1 cellular context compared by ENCODE assay signal in the genomic region with DNA sequence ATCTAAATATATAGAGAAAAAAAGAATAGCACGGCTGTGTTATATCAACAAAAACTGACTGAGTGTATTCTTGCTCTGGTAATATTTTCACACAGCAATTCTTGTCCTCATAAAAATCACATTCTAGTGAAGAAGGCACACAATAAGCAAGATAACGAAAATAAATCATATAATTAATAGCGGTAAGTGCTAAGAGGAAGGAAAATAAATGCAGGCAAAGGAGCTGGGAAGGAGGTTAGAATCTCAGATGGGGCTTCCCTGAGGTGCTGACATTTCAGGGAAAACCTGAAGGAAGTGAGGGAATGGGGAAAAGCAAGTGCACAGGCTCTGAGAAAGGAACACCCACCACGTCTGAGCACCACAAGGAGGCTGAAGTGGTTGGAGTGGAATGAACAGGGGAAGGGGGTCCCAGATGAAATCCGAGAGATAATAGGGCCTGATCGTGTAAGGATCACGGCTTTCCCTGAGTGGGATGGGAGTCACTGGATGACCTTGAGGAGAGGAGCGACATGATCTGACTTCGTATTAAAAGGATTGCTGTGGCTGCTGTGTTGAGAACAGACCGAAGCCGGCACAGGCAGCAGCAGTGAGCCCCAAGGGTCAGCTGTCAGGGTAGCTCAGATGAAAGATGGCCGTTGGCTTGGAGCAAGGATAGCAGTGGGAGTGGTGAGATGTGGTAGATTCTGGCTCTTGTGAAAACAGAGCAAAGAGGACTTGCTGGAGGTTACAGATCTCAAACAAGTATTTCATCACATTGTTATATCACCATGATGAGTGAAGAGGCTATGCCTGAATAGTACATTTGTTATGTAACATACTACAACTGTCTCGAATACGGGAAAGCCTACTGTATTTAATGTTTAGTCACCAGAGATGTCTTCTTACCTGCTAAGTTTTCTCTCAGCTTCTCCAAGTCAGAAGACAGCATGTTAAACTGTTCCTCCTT.
TF ChIP-seq lines count a peak whose summit lies in the region.

No MANE protein-coding gene starts in this region.

TF ChIP-seq in K562, 482 proteins besides CTCF, POLR2A, EP300 and RAD21 (continued from another document and continues in another):
- TF ChIP-seq, protein P1, sequence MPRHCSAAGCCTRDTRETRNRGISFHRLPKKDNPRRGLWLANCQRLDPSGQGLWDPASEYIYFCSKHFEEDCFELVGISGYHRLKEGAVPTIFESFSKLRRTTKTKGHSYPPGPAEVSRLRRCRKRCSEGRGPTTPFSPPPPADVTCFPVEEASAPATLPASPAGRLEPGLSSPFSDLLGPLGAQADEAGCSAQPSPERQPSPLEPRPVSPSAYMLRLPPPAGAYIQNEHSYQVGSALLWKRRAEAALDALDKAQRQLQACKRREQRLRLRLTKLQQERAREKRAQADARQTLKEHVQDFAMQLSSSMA (CRISPR knock-in tag; IDR thresholded peaks at IDR 0.05): 0 out of 2 replicates have a peak, but pooled peaks have one; percentile 25
- TF ChIP-seq, protein P2, sequence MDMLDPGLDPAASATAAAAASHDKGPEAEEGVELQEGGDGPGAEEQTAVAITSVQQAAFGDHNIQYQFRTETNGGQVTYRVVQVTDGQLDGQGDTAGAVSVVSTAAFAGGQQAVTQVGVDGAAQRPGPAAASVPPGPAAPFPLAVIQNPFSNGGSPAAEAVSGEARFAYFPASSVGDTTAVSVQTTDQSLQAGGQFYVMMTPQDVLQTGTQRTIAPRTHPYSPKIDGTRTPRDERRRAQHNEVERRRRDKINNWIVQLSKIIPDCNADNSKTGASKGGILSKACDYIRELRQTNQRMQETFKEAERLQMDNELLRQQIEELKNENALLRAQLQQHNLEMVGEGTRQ (CRISPR knock-in tag; IDR thresholded peaks at IDR 0.05): no peak
- TF ChIP-seq DMBX1 (CRISPR knock-in tag; IDR thresholded peaks at IDR 0.05; ENCODE audit: borderline replicate concordance) (peak; percentile 79; the same call in 1 of the 2 replicates), E2F3 (CRISPR knock-in tag; IDR thresholded peaks at IDR 0.05) (peak; percentile 49; the same call in 1 of the 2 replicates), NFIX (CRISPR knock-in tag; IDR thresholded peaks at IDR 0.05; ENCODE audit: low read depth) (no peak), ZNF707 (CRISPR knock-in tag; conservative IDR thresholded peaks at IDR 0.05) (no peak), KLF6 (CRISPR knock-in tag; IDR thresholded peaks at IDR 0.05; ENCODE audit: borderline replicate concordance) (peak; percentile 68), RAD51 (IDR thresholded peaks at IDR 0.05; ENCODE audit: borderline replicate concordance, low read depth) (peak; percentile 32; the same call in 1 of the 2 replicates), SETDB1 (IDR thresholded peaks at IDR 0.05; ENCODE audit: low read length) (no peak), ZNF217 (CRISPR knock-in tag; IDR thresholded peaks at IDR 0.05) (no peak), GABPA (tag; conservative IDR thresholded peaks at IDR 0.05; ENCODE audit: low read depth) (0 out of 2 replicates have a peak, but pooled peaks have one; percentile 6), EP400 (IDR thresholded peaks at IDR 0.05) (peak; percentile 76), LEF1 (IDR thresholded peaks at IDR 0.05) (peak; percentile 73; the same call in 1 of the 2 replicates)
- TF ChIP-seq, protein P3, sequence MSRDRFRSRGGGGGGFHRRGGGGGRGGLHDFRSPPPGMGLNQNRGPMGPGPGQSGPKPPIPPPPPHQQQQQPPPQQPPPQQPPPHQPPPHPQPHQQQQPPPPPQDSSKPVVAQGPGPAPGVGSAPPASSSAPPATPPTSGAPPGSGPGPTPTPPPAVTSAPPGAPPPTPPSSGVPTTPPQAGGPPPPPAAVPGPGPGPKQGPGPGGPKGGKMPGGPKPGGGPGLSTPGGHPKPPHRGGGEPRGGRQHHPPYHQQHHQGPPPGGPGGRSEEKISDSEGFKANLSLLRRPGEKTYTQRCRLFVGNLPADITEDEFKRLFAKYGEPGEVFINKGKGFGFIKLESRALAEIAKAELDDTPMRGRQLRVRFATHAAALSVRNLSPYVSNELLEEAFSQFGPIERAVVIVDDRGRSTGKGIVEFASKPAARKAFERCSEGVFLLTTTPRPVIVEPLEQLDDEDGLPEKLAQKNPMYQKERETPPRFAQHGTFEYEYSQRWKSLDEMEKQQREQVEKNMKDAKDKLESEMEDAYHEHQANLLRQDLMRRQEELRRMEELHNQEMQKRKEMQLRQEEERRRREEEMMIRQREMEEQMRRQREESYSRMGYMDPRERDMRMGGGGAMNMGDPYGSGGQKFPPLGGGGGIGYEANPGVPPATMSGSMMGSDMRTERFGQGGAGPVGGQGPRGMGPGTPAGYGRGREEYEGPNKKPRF (IDR thresholded peaks at IDR 0.05; ENCODE audit: low read depth, low read length): no peak
- TF ChIP-seq, protein P4, sequence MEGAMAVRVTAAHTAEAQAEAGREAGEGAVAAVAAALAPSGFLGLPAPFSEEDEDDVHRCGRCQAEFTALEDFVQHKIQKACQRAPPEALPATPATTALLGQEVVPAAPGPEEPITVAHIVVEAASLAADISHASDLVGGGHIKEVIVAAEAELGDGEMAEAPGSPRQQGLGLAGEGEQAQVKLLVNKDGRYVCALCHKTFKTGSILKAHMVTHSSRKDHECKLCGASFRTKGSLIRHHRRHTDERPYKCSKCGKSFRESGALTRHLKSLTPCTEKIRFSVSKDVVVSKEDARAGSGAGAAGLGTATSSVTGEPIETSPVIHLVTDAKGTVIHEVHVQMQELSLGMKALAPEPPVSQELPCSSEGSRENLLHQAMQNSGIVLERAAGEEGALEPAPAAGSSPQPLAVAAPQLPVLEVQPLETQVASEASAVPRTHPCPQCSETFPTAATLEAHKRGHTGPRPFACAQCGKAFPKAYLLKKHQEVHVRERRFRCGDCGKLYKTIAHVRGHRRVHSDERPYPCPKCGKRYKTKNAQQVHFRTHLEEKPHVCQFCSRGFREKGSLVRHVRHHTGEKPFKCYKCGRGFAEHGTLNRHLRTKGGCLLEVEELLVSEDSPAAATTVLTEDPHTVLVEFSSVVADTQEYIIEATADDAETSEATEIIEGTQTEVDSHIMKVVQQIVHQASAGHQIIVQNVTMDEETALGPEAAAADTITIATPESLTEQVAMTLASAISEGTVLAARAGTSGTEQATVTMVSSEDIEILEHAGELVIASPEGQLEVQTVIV (CRISPR knock-in tag; IDR thresholded peaks at IDR 0.05; ENCODE audit: borderline replicate concordance): no peak
- TF ChIP-seq, protein P5, sequence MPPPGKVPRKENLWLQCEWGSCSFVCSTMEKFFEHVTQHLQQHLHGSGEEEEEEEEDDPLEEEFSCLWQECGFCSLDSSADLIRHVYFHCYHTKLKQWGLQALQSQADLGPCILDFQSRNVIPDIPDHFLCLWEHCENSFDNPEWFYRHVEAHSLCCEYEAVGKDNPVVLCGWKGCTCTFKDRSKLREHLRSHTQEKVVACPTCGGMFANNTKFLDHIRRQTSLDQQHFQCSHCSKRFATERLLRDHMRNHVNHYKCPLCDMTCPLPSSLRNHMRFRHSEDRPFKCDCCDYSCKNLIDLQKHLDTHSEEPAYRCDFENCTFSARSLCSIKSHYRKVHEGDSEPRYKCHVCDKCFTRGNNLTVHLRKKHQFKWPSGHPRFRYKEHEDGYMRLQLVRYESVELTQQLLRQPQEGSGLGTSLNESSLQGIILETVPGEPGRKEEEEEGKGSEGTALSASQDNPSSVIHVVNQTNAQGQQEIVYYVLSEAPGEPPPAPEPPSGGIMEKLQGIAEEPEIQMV (tag; conservative IDR thresholded peaks at IDR 0.05; ENCODE audit: low read depth): 0 out of 2 replicates have a peak, but pooled peaks have one; percentile 22
- TF ChIP-seq, protein P6, sequence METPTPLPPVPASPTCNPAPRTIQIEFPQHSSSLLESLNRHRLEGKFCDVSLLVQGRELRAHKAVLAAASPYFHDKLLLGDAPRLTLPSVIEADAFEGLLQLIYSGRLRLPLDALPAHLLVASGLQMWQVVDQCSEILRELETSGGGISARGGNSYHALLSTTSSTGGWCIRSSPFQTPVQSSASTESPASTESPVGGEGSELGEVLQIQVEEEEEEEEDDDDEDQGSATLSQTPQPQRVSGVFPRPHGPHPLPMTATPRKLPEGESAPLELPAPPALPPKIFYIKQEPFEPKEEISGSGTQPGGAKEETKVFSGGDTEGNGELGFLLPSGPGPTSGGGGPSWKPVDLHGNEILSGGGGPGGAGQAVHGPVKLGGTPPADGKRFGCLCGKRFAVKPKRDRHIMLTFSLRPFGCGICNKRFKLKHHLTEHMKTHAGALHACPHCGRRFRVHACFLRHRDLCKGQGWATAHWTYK (CRISPR knock-in tag; IDR thresholded peaks at IDR 0.05): peak; percentile 68; the same call in 1 of the 2 replicates
- TF ChIP-seq, protein P7, sequence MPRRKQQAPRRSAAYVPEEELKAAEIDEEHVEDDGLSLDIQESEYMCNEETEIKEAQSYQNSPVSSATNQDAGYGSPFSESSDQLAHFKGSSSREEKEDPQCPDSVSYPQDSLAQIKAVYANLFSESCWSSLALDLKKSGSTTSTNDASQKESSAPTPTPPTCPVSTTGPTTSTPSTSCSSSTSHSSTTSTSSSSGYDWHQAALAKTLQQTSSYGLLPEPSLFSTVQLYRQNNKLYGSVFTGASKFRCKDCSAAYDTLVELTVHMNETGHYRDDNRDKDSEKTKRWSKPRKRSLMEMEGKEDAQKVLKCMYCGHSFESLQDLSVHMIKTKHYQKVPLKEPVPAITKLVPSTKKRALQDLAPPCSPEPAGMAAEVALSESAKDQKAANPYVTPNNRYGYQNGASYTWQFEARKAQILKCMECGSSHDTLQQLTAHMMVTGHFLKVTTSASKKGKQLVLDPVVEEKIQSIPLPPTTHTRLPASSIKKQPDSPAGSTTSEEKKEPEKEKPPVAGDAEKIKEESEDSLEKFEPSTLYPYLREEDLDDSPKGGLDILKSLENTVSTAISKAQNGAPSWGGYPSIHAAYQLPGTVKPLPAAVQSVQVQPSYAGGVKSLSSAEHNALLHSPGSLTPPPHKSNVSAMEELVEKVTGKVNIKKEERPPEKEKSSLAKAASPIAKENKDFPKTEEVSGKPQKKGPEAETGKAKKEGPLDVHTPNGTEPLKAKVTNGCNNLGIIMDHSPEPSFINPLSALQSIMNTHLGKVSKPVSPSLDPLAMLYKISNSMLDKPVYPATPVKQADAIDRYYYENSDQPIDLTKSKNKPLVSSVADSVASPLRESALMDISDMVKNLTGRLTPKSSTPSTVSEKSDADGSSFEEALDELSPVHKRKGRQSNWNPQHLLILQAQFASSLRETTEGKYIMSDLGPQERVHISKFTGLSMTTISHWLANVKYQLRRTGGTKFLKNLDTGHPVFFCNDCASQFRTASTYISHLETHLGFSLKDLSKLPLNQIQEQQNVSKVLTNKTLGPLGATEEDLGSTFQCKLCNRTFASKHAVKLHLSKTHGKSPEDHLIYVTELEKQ (CRISPR knock-in tag; IDR thresholded peaks at IDR 0.05): no peak
- TF ChIP-seq, protein P8, sequence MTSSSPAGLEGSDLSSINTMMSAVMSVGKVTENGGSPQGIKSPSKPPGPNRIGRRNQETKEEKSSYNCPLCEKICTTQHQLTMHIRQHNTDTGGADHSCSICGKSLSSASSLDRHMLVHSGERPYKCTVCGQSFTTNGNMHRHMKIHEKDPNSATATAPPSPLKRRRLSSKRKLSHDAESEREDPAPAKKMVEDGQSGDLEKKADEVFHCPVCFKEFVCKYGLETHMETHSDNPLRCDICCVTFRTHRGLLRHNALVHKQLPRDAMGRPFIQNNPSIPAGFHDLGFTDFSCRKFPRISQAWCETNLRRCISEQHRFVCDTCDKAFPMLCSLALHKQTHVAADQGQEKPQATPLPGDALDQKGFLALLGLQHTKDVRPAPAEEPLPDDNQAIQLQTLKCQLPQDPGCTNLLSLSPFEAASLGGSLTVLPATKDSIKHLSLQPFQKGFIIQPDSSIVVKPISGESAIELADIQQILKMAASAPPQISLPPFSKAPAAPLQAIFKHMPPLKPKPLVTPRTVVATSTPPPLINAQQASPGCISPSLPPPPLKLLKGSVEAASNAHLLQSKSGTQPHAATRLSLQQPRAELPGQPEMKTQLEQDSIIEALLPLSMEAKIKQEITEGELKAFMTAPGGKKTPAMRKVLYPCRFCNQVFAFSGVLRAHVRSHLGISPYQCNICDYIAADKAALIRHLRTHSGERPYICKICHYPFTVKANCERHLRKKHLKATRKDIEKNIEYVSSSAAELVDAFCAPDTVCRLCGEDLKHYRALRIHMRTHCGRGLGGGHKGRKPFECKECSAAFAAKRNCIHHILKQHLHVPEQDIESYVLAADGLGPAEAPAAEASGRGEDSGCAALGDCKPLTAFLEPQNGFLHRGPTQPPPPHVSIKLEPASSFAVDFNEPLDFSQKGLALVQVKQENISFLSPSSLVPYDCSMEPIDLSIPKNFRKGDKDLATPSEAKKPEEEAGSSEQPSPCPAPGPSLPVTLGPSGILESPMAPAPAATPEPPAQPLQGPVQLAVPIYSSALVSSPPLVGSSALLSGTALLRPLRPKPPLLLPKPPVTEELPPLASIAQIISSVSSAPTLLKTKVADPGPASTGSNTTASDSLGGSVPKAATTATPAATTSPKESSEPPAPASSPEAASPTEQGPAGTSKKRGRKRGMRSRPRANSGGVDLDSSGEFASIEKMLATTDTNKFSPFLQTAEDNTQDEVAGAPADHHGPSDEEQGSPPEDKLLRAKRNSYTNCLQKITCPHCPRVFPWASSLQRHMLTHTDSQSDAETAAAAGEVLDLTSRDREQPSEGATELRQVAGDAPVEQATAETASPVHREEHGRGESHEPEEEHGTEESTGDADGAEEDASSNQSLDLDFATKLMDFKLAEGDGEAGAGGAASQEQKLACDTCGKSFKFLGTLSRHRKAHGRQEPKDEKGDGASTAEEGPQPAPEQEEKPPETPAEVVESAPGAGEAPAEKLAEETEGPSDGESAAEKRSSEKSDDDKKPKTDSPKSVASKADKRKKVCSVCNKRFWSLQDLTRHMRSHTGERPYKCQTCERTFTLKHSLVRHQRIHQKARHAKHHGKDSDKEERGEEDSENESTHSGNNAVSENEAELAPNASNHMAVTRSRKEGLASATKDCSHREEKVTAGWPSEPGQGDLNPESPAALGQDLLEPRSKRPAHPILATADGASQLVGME (CRISPR knock-in tag; IDR thresholded peaks at IDR 0.05): peak; percentile 58; the same call in 1 of the 2 replicates
- TF ChIP-seq, protein P9, sequence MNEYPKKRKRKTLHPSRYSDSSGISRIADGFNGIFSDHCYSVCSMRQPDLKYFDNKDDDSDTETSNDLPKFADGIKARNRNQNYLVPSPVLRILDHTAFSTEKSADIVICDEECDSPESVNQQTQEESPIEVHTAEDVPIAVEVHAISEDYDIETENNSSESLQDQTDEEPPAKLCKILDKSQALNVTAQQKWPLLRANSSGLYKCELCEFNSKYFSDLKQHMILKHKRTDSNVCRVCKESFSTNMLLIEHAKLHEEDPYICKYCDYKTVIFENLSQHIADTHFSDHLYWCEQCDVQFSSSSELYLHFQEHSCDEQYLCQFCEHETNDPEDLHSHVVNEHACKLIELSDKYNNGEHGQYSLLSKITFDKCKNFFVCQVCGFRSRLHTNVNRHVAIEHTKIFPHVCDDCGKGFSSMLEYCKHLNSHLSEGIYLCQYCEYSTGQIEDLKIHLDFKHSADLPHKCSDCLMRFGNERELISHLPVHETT (CRISPR knock-in tag; conservative IDR thresholded peaks at IDR 0.05 in 1 of 2, IDR thresholded peaks at IDR 0.05 in 1 of 2): peak in 1 of 2 experiments; percentile 76; a peak in 2 of 4 replicates
- TF ChIP-seq, protein P10, sequence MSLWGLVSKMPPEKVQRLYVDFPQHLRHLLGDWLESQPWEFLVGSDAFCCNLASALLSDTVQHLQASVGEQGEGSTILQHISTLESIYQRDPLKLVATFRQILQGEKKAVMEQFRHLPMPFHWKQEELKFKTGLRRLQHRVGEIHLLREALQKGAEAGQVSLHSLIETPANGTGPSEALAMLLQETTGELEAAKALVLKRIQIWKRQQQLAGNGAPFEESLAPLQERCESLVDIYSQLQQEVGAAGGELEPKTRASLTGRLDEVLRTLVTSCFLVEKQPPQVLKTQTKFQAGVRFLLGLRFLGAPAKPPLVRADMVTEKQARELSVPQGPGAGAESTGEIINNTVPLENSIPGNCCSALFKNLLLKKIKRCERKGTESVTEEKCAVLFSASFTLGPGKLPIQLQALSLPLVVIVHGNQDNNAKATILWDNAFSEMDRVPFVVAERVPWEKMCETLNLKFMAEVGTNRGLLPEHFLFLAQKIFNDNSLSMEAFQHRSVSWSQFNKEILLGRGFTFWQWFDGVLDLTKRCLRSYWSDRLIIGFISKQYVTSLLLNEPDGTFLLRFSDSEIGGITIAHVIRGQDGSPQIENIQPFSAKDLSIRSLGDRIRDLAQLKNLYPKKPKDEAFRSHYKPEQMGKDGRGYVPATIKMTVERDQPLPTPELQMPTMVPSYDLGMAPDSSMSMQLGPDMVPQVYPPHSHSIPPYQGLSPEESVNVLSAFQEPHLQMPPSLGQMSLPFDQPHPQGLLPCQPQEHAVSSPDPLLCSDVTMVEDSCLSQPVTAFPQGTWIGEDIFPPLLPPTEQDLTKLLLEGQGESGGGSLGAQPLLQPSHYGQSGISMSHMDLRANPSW (CRISPR knock-in tag; IDR thresholded peaks at IDR 0.05): no peak
